In genomic region chr22:21100149-21101032, GRCh38 we compare ENCODE assay signal across 1 cellular context.
TF ChIP-seq lines count a peak whose summit lies in the region.

No MANE protein-coding gene starts in this region.

TF ChIP-seq in A549, 52 proteins besides CTCF, POLR2A, EP300 and RAD21 (continued from another document):
- TF ChIP-seq REST (IDR thresholded peaks at IDR 0.05) (no peak), CEBPB (IDR thresholded peaks at IDR 0.05) (no peak), PHF8 (IDR thresholded peaks at IDR 0.05; ENCODE audit: borderline replicate concordance, low read depth) (no peak), USF2 (IDR thresholded peaks at IDR 0.05) (no peak)
